Comparison of ENCODE assay signal across 8 cellular contexts in genomic region chr16:49854227-49855203, GRCh38. TPM values are rescaled to one million over a fixed set of nuclear protein-coding genes. Genes with fewer than 3 reads are reported as not detected.
DNase-seq lines count a peak whose midpoint lies in the region; ATAC-seq and TF ChIP-seq lines count a peak whose summit lies in the region.

No MANE protein-coding gene starts in this region.

- no peaks in the 10 kb centered on the region for H3K36me3 ChIP-seq in urinary bladder (ENCODE audit: insufficient read depth)

- no peaks in the 10 kb centered on the region for H3K9me3 Mint-ChIP-seq in activated CD4-positive, alpha-beta T cell treated with anti-CD3 and anti-CD28 coated beads, Interleukin-2, amount 10 ng/mL, durations not matched to agents 24 days and 14 days
- H3K9me3 Mint-ChIP-seq in memory B cell, result no peaks in the 10 kb centered on the region

- peak; percentile 61 for DNase-seq in activated CD4-positive, alpha-beta T cell treated with anti-CD3 and anti-CD28 coated beads, Interleukin-2, amount 10 ng/mL, durations not matched to agents 24 days and 14 days
- no peak for DNase-seq in activated CD4-positive, alpha-beta T cell treated with anti-CD3 and anti-CD28 coated beads, Interleukin-2, amount 50 U/mL, for 1 hour
- DNase-seq in HuH-7.5 (ENCODE audit: low spot score) (peak; percentile 63), cardiac fibroblast (ENCODE audit: low read depth in 2 of 2) (peak; percentile 42 to 50), memory B cell (ENCODE audit: low spot score in 2 of 2) (no peak)
- no peak for DNase-seq in activated CD4-positive, CD25-positive, alpha-beta regulatory T cell treated with anti-CD3 and anti-CD28 coated beads, Interleukin-2, amount 50 U/mL, for 72 hours
- DNase-seq in activated CD4-positive, alpha-beta T cell treated with anti-CD3 and anti-CD28 coated beads for 48 hours, result no peak

- intact Hi-C loops in activated CD4-positive, alpha-beta T cell treated with anti-CD3 and anti-CD28 coated beads, Interleukin-2, amount 10 ng/mL, durations not matched to agents 24 days and 14 days (cut with micrococcal nuclease), result loop anchor here (5.0 kb wide), 1 partner anchor 213 kb away; the partner anchor contains the start of gene HEATR3

- peak overlapping the region; percentile 59 for H3K4me3 Mint-ChIP-seq in activated CD4-positive, alpha-beta T cell treated with anti-CD3 and anti-CD28 coated beads, Interleukin-2, amount 10 ng/mL, durations not matched to agents 24 days and 14 days
- peak overlapping the region; percentile 74 for H3K4me3 Mint-ChIP-seq in memory B cell

- peak overlapping the region; percentile 93 for H3K27ac ChIP-seq in urinary bladder (ENCODE audit: low read depth)

- TF ChIP-seq CTCF in cardiac fibroblast (IDR thresholded peaks at IDR 0.05; ENCODE audit: low read depth, low read length), result no peak

- peaks cover 2% of the 10 kb centered on the region for H3K36me3 Mint-ChIP-seq in activated CD4-positive, alpha-beta T cell treated with anti-CD3 and anti-CD28 coated beads, Interleukin-2, amount 10 ng/mL, durations not matched to agents 24 days and 14 days (ENCODE audit: low read depth)
- H3K36me3 Mint-ChIP-seq in memory B cell, result no peaks in the 10 kb centered on the region

- peaks cover 46% of the 10 kb centered on the region for H3K27me3 Mint-ChIP-seq in activated CD4-positive, alpha-beta T cell treated with anti-CD3 and anti-CD28 coated beads, Interleukin-2, amount 10 ng/mL, durations not matched to agents 24 days and 14 days
- peaks cover 22% of the 10 kb centered on the region for H3K27me3 Mint-ChIP-seq in memory B cell

- WGBS in urinary bladder, result 8% methylated on average over 76 of the region's 76 CpGs

- ATAC-seq in memory B cell (ENCODE audit: low read depth), result no peak

- H3K27ac Mint-ChIP-seq in activated CD4-positive, alpha-beta T cell treated with anti-CD3 and anti-CD28 coated beads, Interleukin-2, amount 10 ng/mL, durations not matched to agents 24 days and 14 days, result no peak overlapping the region
- H3K27ac Mint-ChIP-seq in memory B cell, result no peak overlapping the region

- H3K4me1 Mint-ChIP-seq in activated CD4-positive, alpha-beta T cell treated with anti-CD3 and anti-CD28 coated beads, Interleukin-2, amount 10 ng/mL, durations not matched to agents 24 days and 14 days, result peaks cover 3% of the 10 kb centered on the region
- peaks cover 5% of the 10 kb centered on the region for H3K4me1 Mint-ChIP-seq in memory B cell

- peaks cover 1% of the 10 kb centered on the region for H3K4me1 ChIP-seq in urinary bladder (ENCODE audit: insufficient read depth)

- H3K4me3 ChIP-seq in cardiac fibroblast (replicated peaks in 1 of 2; ENCODE audit: low read depth in 2 of 2, low read length in 2 of 2) (peak overlapping the region; percentile 44 to 60), urinary bladder (ENCODE audit: low read depth, low read length) (peak overlapping the region; percentile 91)

RNA-seq across cellular contexts. Expression of gene ZNF423, which starts 1.4 kb away (rescaled TPM):
- total RNA-seq in activated CD4-positive, alpha-beta T cell treated with anti-CD3 and anti-CD28 coated beads, Interleukin-2, amount 10 ng/mL, durations not matched to agents 24 days and 14 days, result not detected in 2 replicates
- 14.0 TPM for total RNA-seq in urinary bladder
- polyA plus RNA-seq in urinary bladder, result 6.4 TPM

Comparison
In these comparisons a context has a peak if more than half of its experiments do, and no peak if none do; other contexts are left out.
1. DNase-seq: peak in activated CD4-positive, alpha-beta T cell treated with anti-CD3 and anti-CD28 coated beads, Interleukin-2, amount 10 ng/mL, durations not matched to agents 24 days and 14 days (single experiment), HuH-7.5 (single experiment) and cardiac fibroblast (2 of 2); none in activated CD4-positive, alpha-beta T cell treated with anti-CD3 and anti-CD28 coated beads, Interleukin-2, amount 50 U/mL, for 1 hour (single experiment), memory B cell (0 of 2), activated CD4-positive, CD25-positive, alpha-beta regulatory T cell treated with anti-CD3 and anti-CD28 coated beads, Interleukin-2, amount 50 U/mL, for 72 hours (single experiment) and activated CD4-positive, alpha-beta T cell treated with anti-CD3 and anti-CD28 coated beads for 48 hours (single experiment).
2. RNA of gene ZNF423, which starts 1.4 kb away (total RNA-seq): 14.0 TPM in urinary bladder (single experiment); not detected in activated CD4-positive, alpha-beta T cell treated with anti-CD3 and anti-CD28 coated beads, Interleukin-2, amount 10 ng/mL, durations not matched to agents 24 days and 14 days; every median in the first group is over 10 times any median in the second.